In the genomic region with DNA sequence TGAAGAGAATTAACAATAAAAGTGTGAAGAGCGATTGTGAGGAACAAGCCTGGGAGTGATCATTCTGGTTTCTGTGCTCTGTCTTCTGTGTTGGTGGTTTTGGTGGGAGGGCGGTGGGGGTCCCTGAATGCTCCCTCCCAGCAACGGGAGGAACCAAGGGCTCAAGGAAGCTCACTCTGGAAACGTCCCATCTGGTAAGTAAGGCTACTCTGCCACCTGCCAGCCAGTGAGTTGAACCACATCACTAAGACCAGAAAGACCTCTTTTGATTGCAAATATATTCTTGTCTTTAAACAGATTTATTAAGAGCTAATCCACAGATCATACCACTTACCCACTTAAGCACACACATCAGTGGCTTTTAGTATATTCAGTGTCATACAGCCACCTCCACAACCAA, we compare ENCODE assay signal across 2 cellular contexts.
TF ChIP-seq lines count a peak whose summit lies in the region.

No MANE protein-coding gene starts in this region.

TF ChIP-seq in SK-N-SH, 30 proteins besides CTCF, POLR2A, EP300 and RAD21 (continued from another document):
- TF ChIP-seq, protein P1, sequence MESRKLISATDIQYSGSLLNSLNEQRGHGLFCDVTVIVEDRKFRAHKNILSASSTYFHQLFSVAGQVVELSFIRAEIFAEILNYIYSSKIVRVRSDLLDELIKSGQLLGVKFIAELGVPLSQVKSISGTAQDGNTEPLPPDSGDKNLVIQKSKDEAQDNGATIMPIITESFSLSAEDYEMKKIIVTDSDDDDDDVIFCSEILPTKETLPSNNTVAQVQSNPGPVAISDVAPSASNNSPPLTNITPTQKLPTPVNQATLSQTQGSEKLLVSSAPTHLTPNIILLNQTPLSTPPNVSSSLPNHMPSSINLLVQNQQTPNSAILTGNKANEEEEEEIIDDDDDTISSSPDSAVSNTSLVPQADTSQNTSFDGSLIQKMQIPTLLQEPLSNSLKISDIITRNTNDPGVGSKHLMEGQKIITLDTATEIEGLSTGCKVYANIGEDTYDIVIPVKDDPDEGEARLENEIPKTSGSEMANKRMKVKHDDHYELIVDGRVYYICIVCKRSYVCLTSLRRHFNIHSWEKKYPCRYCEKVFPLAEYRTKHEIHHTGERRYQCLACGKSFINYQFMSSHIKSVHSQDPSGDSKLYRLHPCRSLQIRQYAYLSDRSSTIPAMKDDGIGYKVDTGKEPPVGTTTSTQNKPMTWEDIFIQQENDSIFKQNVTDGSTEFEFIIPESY (IDR thresholded peaks at IDR 0.05; ENCODE audit: borderline replicate concordance, low read depth), result no peak
- TF ChIP-seq, protein P2, sequence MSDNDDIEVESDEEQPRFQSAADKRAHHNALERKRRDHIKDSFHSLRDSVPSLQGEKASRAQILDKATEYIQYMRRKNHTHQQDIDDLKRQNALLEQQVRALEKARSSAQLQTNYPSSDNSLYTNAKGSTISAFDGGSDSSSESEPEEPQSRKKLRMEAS (IDR thresholded peaks at IDR 0.05; ENCODE audit: low read depth), result no peak

TF ChIP-seq in SK-N-SH treated with all-trans-retinoic acid at 6 μM for 48 hours, 23 proteins besides CTCF, POLR2A, EP300 and RAD21 (continued from another document):
- TF ChIP-seq TSHZ2 (CRISPR knock-in tag; IDR thresholded peaks at IDR 0.05) (no peak), ZC3H10 (CRISPR knock-in tag; IDR thresholded peaks at IDR 0.05) (no peak), ARNTL (CRISPR knock-in tag; IDR thresholded peaks at IDR 0.05; ENCODE audit: borderline replicate concordance, low read depth) (no peak), ISL1 (CRISPR knock-in tag; IDR thresholded peaks at IDR 0.05) (no peak), TOX (CRISPR knock-in tag; IDR thresholded peaks at IDR 0.05; ENCODE audit: borderline replicate concordance) (no peak), TCF4 (CRISPR knock-in tag; IDR thresholded peaks at IDR 0.05; ENCODE audit: borderline replicate concordance) (no peak), GLIS3 (CRISPR knock-in tag; IDR thresholded peaks at IDR 0.05) (no peak), PPARA (CRISPR knock-in tag; IDR thresholded peaks at IDR 0.05; ENCODE audit: borderline replicate concordance) (no peak), CREB5 (CRISPR knock-in tag; IDR thresholded peaks at IDR 0.05; ENCODE audit: low read depth) (no peak), RARB (CRISPR knock-in tag; IDR thresholded peaks at IDR 0.05) (no peak), OSR1 (CRISPR knock-in tag; IDR thresholded peaks at IDR 0.05) (no peak)
